25 cellular contexts compared by ENCODE assay signal in genomic region chr6:81925201-81925600, GRCh38.
"Had no signal": no experiment of that assay in that cellular context is flagged by ENCODE, and none has a peak within 500 bp of the region (broad histone marks: within the 10 kb centered on the region; RNA-seq: fewer than 3 reads in every experiment).

No MANE protein-coding gene starts in this region.

- H3K36me3 Mint-ChIP-seq: naive thymus-derived CD8-positive, alpha-beta T cell; natural killer cell treated with Interleukin-12 subunit alpha and Interleukin-12 subunit beta and Interleukin-15 and Interleukin-18, amount 100 ng/mL, for 72 hours; stimulated activated memory B cell treated with anti-CD40 and anti-IgM and Interleukin-4, amounts not matched to agents 10 μg/mL and 1 μg/mL and 100 μg/mL, for 72 hours had no signal

- H3K4me3 Mint-ChIP-seq: naive thymus-derived CD8-positive, alpha-beta T cell; natural killer cell treated with Interleukin-12 subunit alpha and Interleukin-12 subunit beta and Interleukin-15 and Interleukin-18, amount 100 ng/mL, for 72 hours; nephron progenitor cell; neural crest cell; stimulated activated memory B cell treated with anti-CD40 and anti-IgM and Interleukin-4, amounts not matched to agents 10 μg/mL and 1 μg/mL and 100 μg/mL, for 72 hours; stimulated activated naive CD8-positive, alpha-beta T cell treated with anti-CD3 and anti-CD28 coated beads, Interleukin-15, Interleukin-2, amounts not matched to agents 100 ng/mL and 50 ng/mL, for 24 hours had no signal

- ATAC-seq: naive thymus-derived CD8-positive, alpha-beta T cell; natural killer cell treated with Interleukin-12 subunit alpha and Interleukin-12 subunit beta and Interleukin-15 and Interleukin-18, amount 100 ng/mL, for 72 hours; psoas muscle; right cardiac atrium; right lobe of liver; stimulated activated memory B cell treated with anti-CD40 and anti-IgM and Interleukin-4, amounts not matched to agents 10 μg/mL and 1 μg/mL and 100 μg/mL, for 72 hours had no signal

- DNase-seq: naive thymus-derived CD8-positive, alpha-beta T cell; nephron progenitor cell; occipital lobe; ovary; posterior cingulate gyrus; psoas muscle; right cardiac atrium; right lobe of liver; sigmoid colon; spleen; stimulated activated CD4-positive, alpha-beta T cell treated with anti-CD3 and anti-CD28 coated beads, Interleukin-12 subunit alpha, Interleukin-12 subunit beta, amount 100 ng/mL, for 4 hours; stimulated activated CD4-positive, alpha-beta T cell treated with anti-CD3 and anti-CD28 coated beads, Interleukin-1b, Interleukin-23, amount 100 ng/mL, for 48 hours; stimulated activated CD4-positive, alpha-beta T cell treated with anti-CD3 and anti-CD28 coated beads, Interleukin-4, amount 100 ng/mL, for 1 hour; stimulated activated CD4-positive, alpha-beta T cell treated with anti-CD3 and anti-CD28 coated beads, Interleukin-4, amount 100 ng/mL, for 4 hours; stimulated activated CD8-positive, alpha-beta memory T cell treated with anti-CD3 and anti-CD28 coated beads, Interleukin-4, amount 100 ng/mL, for 48 hours; stimulated activated naive CD4-positive, alpha-beta T cell treated with Interleukin-2 at 50 U/mL for 16 hours; stomach; thyroid gland; trophoblast cell; upper lobe of left lung had no signal

- H3K4me1 Mint-ChIP-seq: naive thymus-derived CD8-positive, alpha-beta T cell; nephron progenitor cell; neural crest cell; stimulated activated memory B cell treated with anti-CD40 and anti-IgM and Interleukin-4, amounts not matched to agents 10 μg/mL and 1 μg/mL and 100 μg/mL, for 72 hours had no signal

- H3K27ac Mint-ChIP-seq: naive thymus-derived CD8-positive, alpha-beta T cell; natural killer cell treated with Interleukin-12 subunit alpha and Interleukin-12 subunit beta and Interleukin-15 and Interleukin-18, amount 100 ng/mL, for 72 hours; nephron progenitor cell; progenitor cell of endocrine pancreas; stimulated activated memory B cell treated with anti-CD40 and anti-IgM and Interleukin-4, amounts not matched to agents 10 μg/mL and 1 μg/mL and 100 μg/mL, for 72 hours; stimulated activated naive CD8-positive, alpha-beta T cell treated with anti-CD3 and anti-CD28 coated beads, Interleukin-15, Interleukin-2, amounts not matched to agents 100 ng/mL and 50 ng/mL, for 24 hours had no signal

- H3K9me3 Mint-ChIP-seq: stimulated activated naive CD8-positive, alpha-beta T cell treated with anti-CD3 and anti-CD28 coated beads, Interleukin-15, Interleukin-2, amounts not matched to agents 100 ng/mL and 50 ng/mL, for 24 hours had no signal

- H3K27me3 Mint-ChIP-seq: naive thymus-derived CD8-positive, alpha-beta T cell; natural killer cell treated with Interleukin-12 subunit alpha and Interleukin-12 subunit beta and Interleukin-15 and Interleukin-18, amount 100 ng/mL, for 72 hours; progenitor cell of endocrine pancreas; stimulated activated memory B cell treated with anti-CD40 and anti-IgM and Interleukin-4, amounts not matched to agents 10 μg/mL and 1 μg/mL and 100 μg/mL, for 72 hours; stimulated activated naive CD8-positive, alpha-beta T cell treated with anti-CD3 and anti-CD28 coated beads, Interleukin-15, Interleukin-2, amounts not matched to agents 100 ng/mL and 50 ng/mL, for 24 hours had no signal
